11 cellular contexts compared by ENCODE assay signal in the genomic region with DNA sequence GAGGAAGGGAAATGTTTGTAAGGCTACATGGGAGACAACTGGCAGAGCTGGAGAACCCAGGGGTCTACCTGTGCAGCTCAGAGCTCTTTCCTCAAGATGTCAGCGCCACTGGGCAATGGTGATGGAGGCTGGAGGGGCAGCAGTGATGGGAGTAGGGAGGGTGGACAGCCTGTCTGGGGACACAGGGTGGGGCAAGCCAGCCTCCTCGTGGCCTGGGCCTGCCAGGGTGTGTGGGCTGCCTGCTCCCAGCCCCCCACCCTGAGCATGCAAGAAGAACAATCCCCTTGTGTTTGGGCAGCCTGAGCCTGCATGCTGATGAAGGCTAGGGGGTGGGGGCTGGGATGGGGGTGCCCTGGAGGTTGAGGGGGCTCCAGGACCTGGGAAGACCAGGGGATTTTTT. TPM values are rescaled to one million over a fixed set of nuclear protein-coding genes. Genes with fewer than 3 reads are reported as not detected.
DNase-seq lines count a peak whose midpoint lies in the region; ATAC-seq and TF ChIP-seq lines count a peak whose summit lies in the region.
"Had no signal": no experiment of that assay in that cellular context is flagged by ENCODE, and none has a peak within 500 bp of the region (broad histone marks: within the 10 kb centered on the region; RNA-seq: fewer than 3 reads in every experiment).

No MANE protein-coding gene starts in this region.

- H3K79me2 ChIP-seq in Karpas-422 (ENCODE audit: low read length): no peaks in the 10 kb centered on the region

- H3K4me3 Mint-ChIP-seq in endothelial cell (ENCODE audit: unreplicated experiment): peak overlapping the region; percentile 91

- H3K4me1 Mint-ChIP-seq in endothelial cell (ENCODE audit: unreplicated experiment): peaks cover 18% of the 10 kb centered on the region

- H3K4me1 ChIP-seq in BE2C (peaks cover 2% of the 10 kb centered on the region; the same call in 1 of the 2 replicates), Karpas-422 (ENCODE audit: low read length) (peaks cover 36% of the 10 kb centered on the region)

- H3K9me3 Mint-ChIP-seq in endothelial cell (ENCODE audit: unreplicated experiment): no peaks in the 10 kb centered on the region

- peaks cover 20% of the 10 kb centered on the region for H3K27me3 Mint-ChIP-seq in endothelial cell (ENCODE audit: unreplicated experiment)

- DNase-seq in BE2C (no peak), Karpas-422 (no peak), endothelial cell (ENCODE audit: low spot score) (no peak), nucleus accumbens (lab: John Stamatoyannopoulos, UW) (peak in 49 of 56 donors; percentile 34 to 91 (median 76)), NCI-H187 treated with DMSO at 0.1 percent for 48 hours (lab: John Stamatoyannopoulos, UW) (no peak), NCI-H128 (lab: John Stamatoyannopoulos, UW; ENCODE audit: unreplicated experiment) (no peak), AG08395 (ENCODE audit: low spot score) (no peak)

- no peaks in the 10 kb centered on the region for H3K36me3 ChIP-seq in BE2C
- H3K36me3 ChIP-seq in Karpas-422 (ENCODE audit: insufficient read depth, low read length): 0 out of 2 replicates have a peak, but pooled peaks cover 2% of the 10 kb centered on the region

- H4K20me1 ChIP-seq in Karpas-422 (ENCODE audit: insufficient read depth, low read depth, low read length): peaks cover 11% of the 10 kb centered on the region

- H3K27ac ChIP-seq in Karpas-422 (ENCODE audit: low read length): no peak overlapping the region

- H3K27me3 ChIP-seq in BE2C (no peaks in the 10 kb centered on the region), Karpas-422 (ENCODE audit: low read length) (no peaks in the 10 kb centered on the region)

- no peaks in the 10 kb centered on the region for H3K9me2 ChIP-seq in Karpas-422 (replicated peaks; ENCODE audit: insufficient read depth, low read length)

- H3K9ac ChIP-seq in Karpas-422 (ENCODE audit: low read length): peak overlapping the region; percentile 68; the same call in 1 of the 2 replicates

- peak overlapping the region; percentile 77 for H3K4me3 ChIP-seq in BE2C (ENCODE audit: low read depth, low read length)
- 0 out of 2 replicates have a peak overlapping the region, but pooled peaks have one; percentile 69 for H3K4me3 ChIP-seq in Karpas-422 (ENCODE audit: low read length)
- H3K4me3 ChIP-seq: K562 had no signal

- H3K4me2 ChIP-seq in Karpas-422 (ENCODE audit: low read depth, low read length, poor library complexity, severe bottlenecking): peak overlapping the region; percentile 84

- H2AFZ ChIP-seq in Karpas-422 (ENCODE audit: low read length): no peak overlapping the region

- H3K9me3 ChIP-seq in BE2C (no peaks in the 10 kb centered on the region), Karpas-422 (ENCODE audit: low read length) (no peaks in the 10 kb centered on the region)

- TF ChIP-seq CTCF in BE2C (IDR thresholded peaks at IDR 0.05; ENCODE audit: low read depth, low read length): no peak
- TF ChIP-seq CTCF in endothelial cell (IDR thresholded peaks at IDR 0.05; ENCODE audit: unreplicated experiment): no peak

- no peak for ATAC-seq in GM19467 (IDR thresholded peaks at IDR 0.05; ENCODE audit: unreplicated experiment)
- ATAC-seq: K562 had no signal

- H3K27ac Mint-ChIP-seq in endothelial cell (ENCODE audit: unreplicated experiment): no peak overlapping the region

- H3K36me3 Mint-ChIP-seq in endothelial cell (ENCODE audit: low read depth, unreplicated experiment): peaks cover 3% of the 10 kb centered on the region

RNA-seq across cellular contexts. Expression of gene PCBP4, which starts 1.2 kb away (rescaled TPM):
- 237 TPM for polyA plus RNA-seq in BE2C (2012; ENCODE audit: insufficient read depth, insufficient read length, low read depth)
- 16.9 and 17.9 TPM in 2 replicates for total RNA-seq in Karpas-422 (2014; rRNA removed; shearing (Covaris generic); ENCODE audit: low replicate concordance)
- 60.6 TPM for total RNA-seq in endothelial cell (ENCODE audit: unreplicated experiment)

RNA-seq across cellular contexts. Expression of gene ABHD14B, which starts 7.8 kb away (rescaled TPM):
- polyA plus RNA-seq in BE2C (2012; ENCODE audit: insufficient read depth, insufficient read length, low read depth): 33.3 TPM
- 104 and 118 TPM in 2 replicates for total RNA-seq in Karpas-422 (2014; rRNA removed; shearing (Covaris generic); ENCODE audit: low replicate concordance)
- 7.1 TPM for total RNA-seq in endothelial cell (ENCODE audit: unreplicated experiment)

RNA-seq across cellular contexts. Expression of gene ABHD14A, which starts 8.8 kb away (rescaled TPM):
- 49.5 TPM for polyA plus RNA-seq in BE2C (2012; ENCODE audit: insufficient read depth, insufficient read length, low read depth)
- total RNA-seq in Karpas-422 (2014; rRNA removed; shearing (Covaris generic); ENCODE audit: low replicate concordance): 36.9 and 58.2 TPM in 2 replicates
- total RNA-seq in endothelial cell (ENCODE audit: unreplicated experiment): 5.4 TPM

RNA-seq across cellular contexts. Expression of gene GPR62, which starts 10.8 kb away (rescaled TPM):
- polyA plus RNA-seq in BE2C (2012; ENCODE audit: insufficient read depth, insufficient read length, low read depth): 1.0 TPM
- not detected in 2 replicates for total RNA-seq in Karpas-422 (2014; rRNA removed; shearing (Covaris generic); ENCODE audit: low replicate concordance)
- not detected for total RNA-seq in endothelial cell (ENCODE audit: unreplicated experiment)
- total RNA-seq: K562, OCI-LY7, posterior vena cava had no signal
- polyA plus RNA-seq: K562 had no signal

RNA-seq across cellular contexts. Expression of gene ACY1, which starts 17.3 kb away (rescaled TPM):
- 18.6 TPM for polyA plus RNA-seq in BE2C (2012; ENCODE audit: insufficient read depth, insufficient read length, low read depth)
- total RNA-seq in Karpas-422 (2014; rRNA removed; shearing (Covaris generic); ENCODE audit: low replicate concordance): 71.0 and 97.0 TPM in 2 replicates
- 19.8 TPM for total RNA-seq in endothelial cell (ENCODE audit: unreplicated experiment)

Comparison
In these comparisons a context has a peak if more than half of its experiments do, and no peak if none do; other contexts are left out.
1. DNase-seq: peak in nucleus accumbens (49 of 56); none in BE2C (single experiment), Karpas-422 (single experiment), endothelial cell (single experiment), NCI-H187 treated with DMSO at 0.1 percent for 48 hours (single experiment), NCI-H128 (single experiment) and AG08395 (single experiment).
2. RNA of gene ABHD14B, which starts 7.8 kb away (total RNA-seq): 104 to 118 TPM in Karpas-422; 7.1 TPM in endothelial cell (single experiment); every median in the first group is over 10 times any median in the second.